15 cellular contexts compared by ENCODE assay signal in genomic region chrX:2187352-2188115, GRCh38.
DNase-seq lines count a peak whose midpoint lies in the region; ATAC-seq, FAIRE-seq and TF ChIP-seq lines count a peak whose summit lies in the region.
"Had no signal": no experiment of that assay in that cellular context is flagged by ENCODE, and none has a peak within 500 bp of the region (broad histone marks: within the 10 kb centered on the region; RNA-seq: fewer than 3 reads in every experiment).

No MANE protein-coding gene starts in this region.

- peaks cover 16% of the 10 kb centered on the region for H3K4me1 Mint-ChIP-seq in nephron progenitor cell
- H3K4me1 Mint-ChIP-seq in type B pancreatic cell (ENCODE audit: unreplicated experiment), result peaks cover 16% of the 10 kb centered on the region
- H3K4me1 Mint-ChIP-seq: CD8-positive, alpha-beta memory T cell had no signal

- H3K36me3 Mint-ChIP-seq in nephron progenitor cell (ENCODE audit: low read depth) (peaks cover 11% of the 10 kb centered on the region), type B pancreatic cell (peaks cover 10% of the 10 kb centered on the region)

- no peak overlapping the region for H2AFZ ChIP-seq in HepG2 (ENCODE audit: low read length)
- no peak overlapping the region for H2AFZ ChIP-seq in H1 (ENCODE audit: low read length)

- H3K27ac ChIP-seq in HepG2 (ENCODE audit: extremely low read length, insufficient read depth, low read length), result no peak overlapping the region
- H3K27ac ChIP-seq in right lobe of liver, result no peak overlapping the region
- H3K27ac ChIP-seq in H1 (ENCODE audit: low read depth, low read length), result peak overlapping the region; percentile 62; the same call in 1 of the 2 replicates
- H3K27ac ChIP-seq: 22Rv1, BLaER1 had no signal

- H3K23ac ChIP-seq in H1 (ENCODE audit: insufficient read length), result no peak overlapping the region

- H3K4me3 ChIP-seq in HepG2 (replicated peaks in 1 of 3; ENCODE audit: insufficient read depth in 1 of 3, low read depth in 2 of 3, low read length in 3 of 3) (no peak overlapping the region), right lobe of liver (no peak overlapping the region), H1 (ENCODE audit: extremely low read depth in 1 of 4, insufficient read depth in 2 of 4, low read depth in 3 of 4, low read length in 4 of 4) (no peak overlapping the region)
- H3K4me3 ChIP-seq: BLaER1 had no signal

- H2BK20ac ChIP-seq in H1 (ENCODE audit: low read length), result peak overlapping the region; percentile 98; the same call in 1 of the 2 replicates

- no peak overlapping the region for H3K56ac ChIP-seq in H1 (replicated peaks; ENCODE audit: insufficient read length, low read depth, low read length)

- H4K20me1 ChIP-seq in HepG2 (ENCODE audit: insufficient read depth, low read length) (no peaks in the 10 kb centered on the region), H1 (replicated peaks in 1 of 2; ENCODE audit: control insufficient read depth in 1 of 2, insufficient read depth in 2 of 2, low read length in 2 of 2) (peaks cover 0 to 2% of the 10 kb centered on the region in 2 experiments)
- H4K20me1 ChIP-seq: BLaER1 had no signal

- 0 out of 2 replicates have a peak overlapping the region, but pooled peaks have one; percentile 54 for H4K8ac ChIP-seq in H1 (ENCODE audit: extremely low read depth, insufficient read depth, low read length)

- DNase-seq in HepG2 (ENCODE audit: low spot score), result no peak
- no peak for DNase-seq in right lobe of liver
- DNase-seq in H1 (ENCODE audit: low read depth in 1 of 2, low spot score in 2 of 2), result no peak
- DNase-seq in nephron progenitor cell, result no peak
- DNase-seq in type B pancreatic cell (ENCODE audit: extremely low spot score, unreplicated experiment), result no peak
- no peak for DNase-seq in dedifferentiated amniotic fluid mesenchymal stem cell (ENCODE audit: extremely low spot score)
- DNase-seq in putamen (ENCODE audit: low spot score), result no peak
- DNase-seq: AML-193; Caco-2; CD8-positive, alpha-beta memory T cell had no signal

- H3K23me2 ChIP-seq in H1 (ENCODE audit: low read depth, low read length), result peaks cover 13% of the 10 kb centered on the region

- H3K27me3 ChIP-seq in HepG2 (ENCODE audit: control insufficient read depth in 1 of 2, insufficient read depth in 2 of 2, low read length in 2 of 2) (no peaks in the 10 kb centered on the region), right lobe of liver (no peaks in the 10 kb centered on the region), H1 (replicated peaks in 1 of 4; ENCODE audit: control insufficient read depth in 3 of 4, extremely low read depth in 1 of 4, insufficient read depth in 3 of 4, low read length in 3 of 4) (no peaks in the 10 kb centered on the region)
- H3K27me3 ChIP-seq: BLaER1 had no signal

- H2BK15ac ChIP-seq in H1 (ENCODE audit: low read length), result no peak overlapping the region

- H2AK5ac ChIP-seq in H1 (ENCODE audit: low read depth, low read length), result peak overlapping the region; percentile 86; the same call in 1 of the 2 replicates

- H3K4ac ChIP-seq in H1 (replicated peaks; ENCODE audit: insufficient read length, low read depth, low read length), result no peak overlapping the region

- peak overlapping the region; percentile 15; the same call in 1 of the 2 replicates for H2BK5ac ChIP-seq in H1 (ENCODE audit: low read depth, low read length)

- BruUV-seq in HepG2 (replicated peaks; lab: Mats Ljungman, UMichigan), result no TSS peak

- in situ Hi-C loops in HepG2 (cut with HindIII; ENCODE audit: extremely low pct_ligation_motif_present, low pct_unique_long_range_greater_than_20kb), result no loop called here

- intact Hi-C loops in HepG2 (cut with micrococcal nuclease; ENCODE audit: unreplicated experiment) (no loop called here), right lobe of liver (cut with DNase I) (no loop called here)

- no peak for TF ChIP-seq RAD21 in HepG2 (CRISPR knock-in tag; IDR thresholded peaks at IDR 0.05)
- no peak for TF ChIP-seq RAD21 in H1 (IDR thresholded peaks at IDR 0.05 in 1 of 2, conservative IDR thresholded peaks at IDR 0.05 in 1 of 2; ENCODE audit: low read depth in 2 of 2, low read length in 2 of 2)

- H3K9me3 ChIP-seq in HepG2 (ENCODE audit: low read length), result peaks cover 9% of the 10 kb centered on the region
- no peaks in the 10 kb centered on the region for H3K9me3 ChIP-seq in right lobe of liver
- peaks cover 11 to 12% of the 10 kb centered on the region in 2 experiments for H3K9me3 ChIP-seq in H1 (ENCODE audit: insufficient read depth in 2 of 2, low read depth in 1 of 2, low read length in 1 of 2)

- no peak overlapping the region for H4K5ac ChIP-seq in H1 (ENCODE audit: insufficient read length, low read depth, low read length)

- no peak overlapping the region for H3K14ac ChIP-seq in H1 (ENCODE audit: insufficient read length)

- POLR2A ChIA-PET in HepG2 (lab: Yijun Ruan, JAX) (no interaction called here), H1 (lab: Charles Lee; ENCODE audit: partially characterized antibody) (no interaction called here)

- H3K36me3 ChIP-seq in HepG2 (replicated peaks in 1 of 2; ENCODE audit: control insufficient read depth in 1 of 2, insufficient read depth in 2 of 2, low read length in 2 of 2), result no peaks in the 10 kb centered on the region
- H3K36me3 ChIP-seq in right lobe of liver, result no peaks in the 10 kb centered on the region
- H3K36me3 ChIP-seq in H1 (ENCODE audit: control insufficient read depth in 2 of 4, insufficient read depth in 4 of 4, low read length in 3 of 4), result no peaks in the 10 kb centered on the region

- H3K4me2 ChIP-seq in HepG2 (ENCODE audit: low read depth, low read length), result no peak overlapping the region
- 0 out of 4 replicates have a peak overlapping the region, but pooled peaks of 1 of the 2 experiments have one; percentile 28 for H3K4me2 ChIP-seq in H1 (ENCODE audit: insufficient read depth in 1 of 2, low read depth in 2 of 2, low read length in 2 of 2)
- H3K4me2 ChIP-seq: BLaER1 had no signal

- H3K27ac Mint-ChIP-seq in nephron progenitor cell (peak overlapping the region; percentile 0), type B pancreatic cell (peak overlapping the region; percentile 31)
- H3K27ac Mint-ChIP-seq: CD8-positive, alpha-beta memory T cell had no signal

- peak overlapping the region; percentile 80; the same call in 1 of the 2 replicates for H2BK12ac ChIP-seq in H1 (ENCODE audit: low read depth, low read length)

- TF ChIP-seq EP300 in HepG2 (IDR thresholded peaks at IDR 0.05; ENCODE audit: low read depth in 2 of 2, low read length in 2 of 2) (no peak), HepG2 (CRISPR knock-in tag; IDR thresholded peaks at IDR 0.05; ENCODE audit: borderline replicate concordance) (no peak), H1 (IDR thresholded peaks at IDR 0.05; ENCODE audit: borderline replicate concordance in 1 of 2, low read depth in 2 of 2, low read length in 2 of 2) (no peak)

- no peak for FAIRE-seq in HepG2 (lab: Jason Lieb, UNC)
- no peak for FAIRE-seq in H1 (lab: Jason Lieb, UNC)
- FAIRE-seq: GM18507, H54 had no signal

- peak overlapping the region; percentile 8 for H4K91ac ChIP-seq in H1 (replicated peaks; ENCODE audit: insufficient read length, low read length)

- ATAC-seq in HepG2 (no peak), right lobe of liver (no peak), GM21737 (IDR thresholded peaks at IDR 0.05; ENCODE audit: unreplicated experiment) (no peak)

- H2BK120ac ChIP-seq in H1 (replicated peaks; ENCODE audit: low read depth, low read length), result peak overlapping the region; percentile 12

- H3K27me3 Mint-ChIP-seq in nephron progenitor cell (ENCODE audit: low read depth, poor library complexity) (peaks cover under 1% of the 10 kb centered on the region), type B pancreatic cell (no peaks in the 10 kb centered on the region)
- H3K27me3 Mint-ChIP-seq: CD8-positive, alpha-beta memory T cell had no signal

- no peak for TF ChIP-seq CTCF in HepG2 (CRISPR knock-in tag; IDR thresholded peaks at IDR 0.05)
- no peak for TF ChIP-seq CTCF in right lobe of liver (IDR thresholded peaks at IDR 0.05)
- TF ChIP-seq CTCF in H1 (IDR thresholded peaks at IDR 0.05; ENCODE audit: control extremely low read depth in 1 of 3, insufficient read depth in 1 of 3, low read depth in 1 of 3, low read length in 3 of 3), result no peak
- no peak for TF ChIP-seq CTCF in nephron progenitor cell (IDR thresholded peaks at IDR 0.05)
- no peak for TF ChIP-seq CTCF in type B pancreatic cell (conservative IDR thresholded peaks at IDR 0.05)

- H3K79me2 ChIP-seq in HepG2 (ENCODE audit: insufficient read depth, low read length) (no peaks in the 10 kb centered on the region), H1 (ENCODE audit: control insufficient read depth in 1 of 2, insufficient read depth in 2 of 2, low read length in 2 of 2) (no peaks in the 10 kb centered on the region)

- H3K4me1 ChIP-seq in HepG2 (ENCODE audit: insufficient read depth, low read length), result peaks cover 15% of the 10 kb centered on the region
- H3K4me1 ChIP-seq in right lobe of liver, result no peaks in the 10 kb centered on the region
- peaks cover 7 to 18% (median 13%) of the 10 kb centered on the region in 4 experiments for H3K4me1 ChIP-seq in H1 (replicated peaks in 1 of 4; ENCODE audit: control insufficient read depth in 3 of 4, insufficient read depth in 4 of 4, low read length in 3 of 4)
- H3K4me1 ChIP-seq: Caco-2 had no signal

- H3K9ac ChIP-seq in HepG2 (ENCODE audit: insufficient read depth, low read depth, low read length) (no peak overlapping the region), H1 (replicated peaks in 1 of 4; ENCODE audit: extremely low read depth in 1 of 4, low read depth in 3 of 4, low read length in 3 of 4) (no peak overlapping the region)
- H3K9ac ChIP-seq: BLaER1 had no signal

- WGBS in HepG2 (ENCODE audit: low lambda C conversion rate), result 86% methylated on average over 9 of the region's 15 CpGs
- 94% methylated on average over 8 of the region's 15 CpGs for WGBS in right lobe of liver (ENCODE audit: insufficient coverage, low coverage, low lambda C conversion rate, missing lambda C conversion rate)
- WGBS in H1 (ENCODE audit: extremely low coverage in 1 of 2, insufficient coverage in 1 of 2, insufficient read length in 1 of 2, insufficient replicate concordance in 2 of 2, low coverage in 1 of 2, low lambda C conversion rate in 2 of 2, missing lambda C conversion rate in 1 of 2), 2 experiments, result 86% methylated on average over 15 of the region's 15 CpGs; no CpG with 5 or more reads in 1 of the 2 experiments

- TF ChIP-seq POLR2A in HepG2 (IDR thresholded peaks at IDR 0.05; ENCODE audit: insufficient read depth in 1 of 2, low read depth in 2 of 2, low read length in 2 of 2) (no peak), right lobe of liver (IDR thresholded peaks at IDR 0.05) (no peak), H1 (IDR thresholded peaks at IDR 0.05; ENCODE audit: control extremely low read depth in 1 of 2, low read depth in 2 of 2, low read length in 2 of 2) (no peak)

- peak overlapping the region; percentile 74 for H3K4me3 Mint-ChIP-seq in nephron progenitor cell
- peak overlapping the region; percentile 5 for H3K4me3 Mint-ChIP-seq in type B pancreatic cell
- H3K4me3 Mint-ChIP-seq: CD8-positive, alpha-beta memory T cell had no signal

- CTCF ChIA-PET in HepG2 (lab: Yijun Ruan, JAX; ENCODE audit: low intra/inter-chr PET ratio, low total read pairs) (no interaction called here), H1 (lab: Charles Lee; ENCODE audit: partially characterized antibody) (no interaction called here)

- peak overlapping the region; percentile 87 for H3K18ac ChIP-seq in H1 (ENCODE audit: extremely low read depth, low read length)

- H3K9me3 Mint-ChIP-seq in nephron progenitor cell, result peaks cover 12% of the 10 kb centered on the region
- peaks cover 3% of the 10 kb centered on the region for H3K9me3 Mint-ChIP-seq in type B pancreatic cell

- peaks cover 3% of the 10 kb centered on the region; the same call in 1 of the 2 replicates for H3K79me1 ChIP-seq in H1 (ENCODE audit: low read depth, low read length)
